ENCODE assay signal across 21 cellular contexts in the genomic region with DNA sequence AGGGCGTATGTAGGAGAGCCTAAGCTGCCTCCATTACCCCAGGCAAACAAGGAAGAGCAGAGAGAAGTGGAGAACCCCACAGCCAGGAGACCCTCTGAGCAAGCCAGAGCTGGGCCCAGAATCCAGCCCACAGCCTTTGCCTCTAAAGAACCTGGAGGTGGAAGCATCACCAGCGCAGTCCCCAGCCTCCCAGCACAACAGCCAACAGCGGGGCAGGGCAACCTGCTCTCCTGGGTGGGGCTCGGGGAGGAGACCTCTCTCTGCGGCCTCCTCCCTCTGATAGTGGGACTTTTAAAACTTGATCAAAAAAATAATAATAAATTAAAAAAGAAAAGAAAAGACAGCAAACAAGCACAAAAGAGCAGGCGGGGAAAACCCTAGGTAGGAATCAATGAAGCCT. TPM values are rescaled to one million over a fixed set of nuclear protein-coding genes. Genes with fewer than 3 reads are reported as not detected.
DNase-seq lines count a peak whose midpoint lies in the region; ATAC-seq and TF ChIP-seq lines count a peak whose summit lies in the region.
"Had no signal": no experiment of that assay in that cellular context is flagged by ENCODE, and none has a peak within 500 bp of the region (broad histone marks: within the 10 kb centered on the region; RNA-seq: fewer than 3 reads in every experiment).

No MANE protein-coding gene starts in this region.

- no peak overlapping the region for H2BK120ac ChIP-seq in neuronal stem cell (ENCODE audit: low read depth, low read length)

- TF ChIP-seq CTCF in heart left ventricle (IDR thresholded peaks at IDR 0.05), result no peak
- no peak for TF ChIP-seq CTCF in CD8-positive, alpha-beta T cell (IDR thresholded peaks at IDR 0.05)

- ATAC-seq in Right ventricle myocardium inferior, result no peak
- no peak for ATAC-seq in heart left ventricle
- no peak for ATAC-seq in HG03139 (IDR thresholded peaks at IDR 0.05; ENCODE audit: unreplicated experiment)
- ATAC-seq in activated naive CD8-positive, alpha-beta T cell treated with anti-CD3 and anti-CD28 coated beads, Interleukin-2, amount 50 U/mL, for 24 hours, result no peak
- ATAC-seq in CD8-positive, alpha-beta T cell, result no peak
- ATAC-seq: SK-N-SH treated with all-trans-retinoic acid at 6 μM for 48 hours; stimulated activated naive B cell treated with anti-CD40 and anti-IgM and Interleukin-4, amounts not matched to agents 10 μg/mL and 1 μg/mL and 100 μg/mL, for 72 hours had no signal

- no peak for TF ChIP-seq POLR2A in heart left ventricle (IDR thresholded peaks at IDR 0.05)

- no peak overlapping the region for H3K4me2 ChIP-seq in neuronal stem cell (ENCODE audit: insufficient read depth, low read length, poor library complexity, severe bottlenecking)

- peaks cover 9% of the 10 kb centered on the region for H3K4me1 Mint-ChIP-seq in activated naive CD8-positive, alpha-beta T cell treated with anti-CD3 and anti-CD28 coated beads, Interleukin-2, amount 50 U/mL, for 24 hours
- H3K4me1 Mint-ChIP-seq in CD8-positive, alpha-beta T cell (ENCODE audit: low read depth), result peaks cover 2% of the 10 kb centered on the region
- peaks cover 10% of the 10 kb centered on the region for H3K4me1 Mint-ChIP-seq in activated naive CD4-positive, alpha-beta T cell treated with anti-CD3 and anti-CD28 coated beads for 36 hours (ENCODE audit: low read depth)

- H3K79me1 ChIP-seq in neuronal stem cell (ENCODE audit: low read depth, low read length), result no peaks in the 10 kb centered on the region

- H2AFZ ChIP-seq in neuronal stem cell (ENCODE audit: low read length), result peak overlapping the region; percentile 39

- H3K27me3 ChIP-seq in heart left ventricle, result no peaks in the 10 kb centered on the region
- H3K27me3 ChIP-seq in iPS-15b (ENCODE audit: control insufficient read depth, insufficient read depth, low read length), result no peaks in the 10 kb centered on the region
- H3K27me3 ChIP-seq in neuronal stem cell (ENCODE audit: control insufficient read depth in 3 of 3, insufficient read depth in 3 of 3, low read depth in 1 of 3, low read length in 3 of 3), result peaks cover 0 to 3% (median 0%) of the 10 kb centered on the region in 3 experiments
- no peaks in the 10 kb centered on the region for H3K27me3 ChIP-seq in CD8-positive, alpha-beta T cell (ENCODE audit: insufficient read depth, low read length)
- H3K27me3 ChIP-seq: BE2C, tibial nerve had no signal

- H3K4me3 ChIP-seq in heart left ventricle (no peak overlapping the region), iPS-15b (ENCODE audit: low read depth, low read length) (peak overlapping the region; percentile 31), neuronal stem cell (ENCODE audit: low read length in 2 of 2) (no peak overlapping the region)
- no peak overlapping the region for H3K4me3 ChIP-seq in CD8-positive, alpha-beta T cell (ENCODE audit: low read depth, low read length)
- H3K4me3 ChIP-seq: tibial nerve had no signal

- H3K9me3 Mint-ChIP-seq in activated naive CD8-positive, alpha-beta T cell treated with anti-CD3 and anti-CD28 coated beads, Interleukin-2, amount 50 U/mL, for 24 hours, result peaks cover 4% of the 10 kb centered on the region
- H3K9me3 Mint-ChIP-seq in CD8-positive, alpha-beta T cell, result peaks cover 3% of the 10 kb centered on the region
- no peaks in the 10 kb centered on the region for H3K9me3 Mint-ChIP-seq in activated naive CD4-positive, alpha-beta T cell treated with anti-CD3 and anti-CD28 coated beads for 36 hours

- H3K36me3 Mint-ChIP-seq in activated naive CD8-positive, alpha-beta T cell treated with anti-CD3 and anti-CD28 coated beads, Interleukin-2, amount 50 U/mL, for 24 hours (ENCODE audit: low read depth), result no peaks in the 10 kb centered on the region
- H3K36me3 Mint-ChIP-seq in CD8-positive, alpha-beta T cell, result no peaks in the 10 kb centered on the region
- H3K36me3 Mint-ChIP-seq in activated naive CD4-positive, alpha-beta T cell treated with anti-CD3 and anti-CD28 coated beads for 36 hours (ENCODE audit: low read depth), result no peaks in the 10 kb centered on the region
- H3K36me3 Mint-ChIP-seq: stimulated activated naive B cell treated with anti-CD40 and anti-IgM and Interleukin-4, amounts not matched to agents 10 μg/mL and 1 μg/mL and 100 μg/mL, for 72 hours had no signal

- peaks cover 0 to 5% (median 0%) of the 10 kb centered on the region in 12 donors for H3K4me1 ChIP-seq in heart left ventricle
- peaks cover 6% of the 10 kb centered on the region for H3K4me1 ChIP-seq in iPS-15b (ENCODE audit: control insufficient read depth, insufficient read depth, low read length)
- peaks cover 10 to 16% of the 10 kb centered on the region in 2 donors for H3K4me1 ChIP-seq in neuronal stem cell (ENCODE audit: control insufficient read depth in 2 of 2, insufficient read depth in 1 of 2, low read depth in 1 of 2, low read length in 2 of 2)
- H3K4me1 ChIP-seq in CD8-positive, alpha-beta T cell (ENCODE audit: insufficient read depth, low read length), result no peaks in the 10 kb centered on the region
- H3K4me1 ChIP-seq: BE2C had no signal

- H3K4ac ChIP-seq in neuronal stem cell (ENCODE audit: low read length), result no peak overlapping the region

- H3K18ac ChIP-seq in neuronal stem cell (ENCODE audit: low read length), result no peak overlapping the region

- H2AK5ac ChIP-seq in neuronal stem cell (ENCODE audit: low read depth, low read length), result no peak overlapping the region

- WGBS in heart left ventricle, 4 donors, result 87 to 93% (median 92%) methylated on average over 6 of the region's 6 CpGs
- WGBS in neuronal stem cell (ENCODE audit: extremely low coverage in 2 of 2, insufficient read length in 2 of 2, insufficient replicate concordance in 1 of 2), 2 donors, result no CpG with 5 or more reads among the region's 6 CpGs

- H3K9ac ChIP-seq in iPS-15b (ENCODE audit: low read depth, low read length), result no peak overlapping the region
- H3K9ac ChIP-seq in neuronal stem cell (ENCODE audit: low read depth, low read length, poor library complexity), result no peak overlapping the region

- intact Hi-C loops in Right ventricle myocardium inferior (cut with DNase I) (no loop called here), heart left ventricle (cut with DNase I) (no loop called here)
- intact Hi-C loops in CD8-positive, alpha-beta T cell (cut with DNase I, micrococcal nuclease), result no loop called here
- intact Hi-C loops in activated naive CD4-positive, alpha-beta T cell treated with anti-CD3 and anti-CD28 coated beads for 36 hours (cut with micrococcal nuclease), result loop anchor here (2.0 kb wide), 1 partner anchor 69 kb away; no protein-coding TSS in a partner anchor

- no peak overlapping the region for H4K91ac ChIP-seq in neuronal stem cell (ENCODE audit: low read depth, low read length, poor library complexity)

- no peak overlapping the region for H4K8ac ChIP-seq in neuronal stem cell (ENCODE audit: low read depth, low read length)

- H3K14ac ChIP-seq in neuronal stem cell (ENCODE audit: low read length), result no peak overlapping the region

- DNase-seq in Right ventricle myocardium inferior (ENCODE audit: missing footprints) (peak; percentile 64), heart left ventricle (no peak), neuronal stem cell (ENCODE audit: low spot score) (no peak)
- no peak for DNase-seq in activated naive CD8-positive, alpha-beta T cell treated with anti-CD3 and anti-CD28 coated beads, Interleukin-2, amount 50 U/mL, for 24 hours
- no peak for DNase-seq in CD8-positive, alpha-beta T cell
- no peak for DNase-seq in activated naive CD4-positive, alpha-beta T cell treated with anti-CD3 and anti-CD28 coated beads for 36 hours
- DNase-seq: activated CD8-positive, alpha-beta memory T cell treated with anti-CD3 and anti-CD28 coated beads for 24 hours; BE2C; foreskin melanocyte; GDM1; KBM-7; NCI-H2029; right cardiac atrium; stimulated activated naive B cell treated with anti-CD40 and anti-IgM and Interleukin-4, amounts not matched to agents 10 μg/mL and 1 μg/mL and 100 μg/mL, for 72 hours; T-helper 9 cell had no signal

- H3K9me3 ChIP-seq in heart left ventricle, result no peaks in the 10 kb centered on the region
- no peaks in the 10 kb centered on the region for H3K9me3 ChIP-seq in iPS-15b (ENCODE audit: control insufficient read depth, insufficient read depth, low read length)
- no peaks in the 10 kb centered on the region for H3K9me3 ChIP-seq in neuronal stem cell (replicated peaks in 1 of 2; ENCODE audit: control insufficient read depth in 2 of 2, insufficient read depth in 1 of 2, low read depth in 1 of 2, low read length in 2 of 2)
- H3K9me3 ChIP-seq in CD8-positive, alpha-beta T cell (ENCODE audit: low read length), result no peaks in the 10 kb centered on the region
- H3K9me3 ChIP-seq: BE2C, tibial nerve had no signal

- H3K27ac Mint-ChIP-seq in activated naive CD8-positive, alpha-beta T cell treated with anti-CD3 and anti-CD28 coated beads, Interleukin-2, amount 50 U/mL, for 24 hours, result no peak overlapping the region
- no peak overlapping the region for H3K27ac Mint-ChIP-seq in CD8-positive, alpha-beta T cell
- no peak overlapping the region for H3K27ac Mint-ChIP-seq in activated naive CD4-positive, alpha-beta T cell treated with anti-CD3 and anti-CD28 coated beads for 36 hours
- H3K27ac Mint-ChIP-seq: activated naive CD8-positive, alpha-beta T cell; stimulated activated naive B cell treated with anti-CD40 and anti-IgM and Interleukin-4, amounts not matched to agents 10 μg/mL and 1 μg/mL and 100 μg/mL, for 72 hours had no signal

- H2BK5ac ChIP-seq in neuronal stem cell (ENCODE audit: low read length), result no peak overlapping the region

- CTCF ChIA-PET in CD8-positive, alpha-beta T cell (lab: Charles Lee), result no interaction called here
- CTCF ChIA-PET in activated naive CD4-positive, alpha-beta T cell treated with anti-CD3 and anti-CD28 coated beads for 36 hours (lab: Charles Lee), result no interaction called here

- POLR2A ChIA-PET in CD8-positive, alpha-beta T cell (lab: Charles Lee), result no interaction called here

- no peak overlapping the region for H3K4me3 Mint-ChIP-seq in activated naive CD8-positive, alpha-beta T cell treated with anti-CD3 and anti-CD28 coated beads, Interleukin-2, amount 50 U/mL, for 24 hours
- no peak overlapping the region for H3K4me3 Mint-ChIP-seq in CD8-positive, alpha-beta T cell
- H3K4me3 Mint-ChIP-seq in activated naive CD4-positive, alpha-beta T cell treated with anti-CD3 and anti-CD28 coated beads for 36 hours, result no peak overlapping the region
- H3K4me3 Mint-ChIP-seq: activated naive CD8-positive, alpha-beta T cell; stimulated activated naive B cell treated with anti-CD40 and anti-IgM and Interleukin-4, amounts not matched to agents 10 μg/mL and 1 μg/mL and 100 μg/mL, for 72 hours had no signal

- no peaks in the 10 kb centered on the region for H3K36me3 ChIP-seq in heart left ventricle
- no peaks in the 10 kb centered on the region for H3K36me3 ChIP-seq in iPS-15b (ENCODE audit: control insufficient read depth, insufficient read depth, low read length)
- no peaks in the 10 kb centered on the region for H3K36me3 ChIP-seq in neuronal stem cell (replicated peaks in 1 of 2; ENCODE audit: control insufficient read depth in 2 of 2, insufficient read depth in 2 of 2, low read length in 2 of 2)
- no peaks in the 10 kb centered on the region for H3K36me3 ChIP-seq in CD8-positive, alpha-beta T cell (ENCODE audit: insufficient read depth, low read length)
- H3K36me3 ChIP-seq: BE2C, tibial nerve had no signal

- H3K27me3 Mint-ChIP-seq in activated naive CD8-positive, alpha-beta T cell treated with anti-CD3 and anti-CD28 coated beads, Interleukin-2, amount 50 U/mL, for 24 hours, result peaks cover 6% of the 10 kb centered on the region
- no peaks in the 10 kb centered on the region for H3K27me3 Mint-ChIP-seq in CD8-positive, alpha-beta T cell (ENCODE audit: low read depth)
- no peaks in the 10 kb centered on the region for H3K27me3 Mint-ChIP-seq in activated naive CD4-positive, alpha-beta T cell treated with anti-CD3 and anti-CD28 coated beads for 36 hours (ENCODE audit: low read depth)
- H3K27me3 Mint-ChIP-seq: activated naive CD8-positive, alpha-beta T cell had no signal

- peak overlapping the region in 1 of 12 donors; percentile 41 for H3K27ac ChIP-seq in heart left ventricle
- H3K27ac ChIP-seq in neuronal stem cell (replicated peaks; ENCODE audit: low read length), result no peak overlapping the region
- no peak overlapping the region for H3K27ac ChIP-seq in CD8-positive, alpha-beta T cell (ENCODE audit: low read depth, low read length)
- H3K27ac ChIP-seq: HL-60 had no signal

- H2BK12ac ChIP-seq in neuronal stem cell (ENCODE audit: low read length), result no peak overlapping the region

- no peak overlapping the region for H3K23ac ChIP-seq in neuronal stem cell (ENCODE audit: low read depth, low read length, poor library complexity)

- no peak overlapping the region for H2BK15ac ChIP-seq in neuronal stem cell (ENCODE audit: low read length)

RNA-seq across cellular contexts. Expression of a gene that starts 45.9 kb away (rescaled TPM):
- 22.2 TPM for total RNA-seq in Right ventricle myocardium inferior
- total RNA-seq in heart left ventricle, result 10 to 100 TPM in 6 of 9 donors, 1 to 10 TPM in 3; 5.7 to 24.0 (median 12.9) TPM
- 10 to 100 TPM in 1 of 2 donors, 1 to 10 TPM in 1; 5.6 to 20.0 TPM for polyA plus RNA-seq in heart left ventricle
- polyA plus RNA-seq in neuronal stem cell (2013, experiment 1 of 2), result 7.2 TPM
- 7.1 TPM for polyA plus RNA-seq in neuronal stem cell (2013, experiment 2 of 2)
- total RNA-seq in CD8-positive, alpha-beta T cell, result 10 to 100 TPM; 15.8 to 20.9 TPM
- total RNA-seq in activated naive CD4-positive, alpha-beta T cell treated with anti-CD3 and anti-CD28 coated beads for 36 hours, result 1 to 10 TPM; 2.3 to 2.5 TPM
